In genomic region chr16:28241924-28242323, GRCh38 we compare ENCODE assay signal across 15 cellular contexts. TPM values are rescaled to one million over a fixed set of nuclear protein-coding genes. Genes with fewer than 3 reads are reported as not detected.
A peak's percentile ranks its signal among the peaks of the same experiment; 100 is the strongest.
DNase-seq lines count a peak whose midpoint lies in the region; ATAC-seq and TF ChIP-seq lines count a peak whose summit lies in the region.
"Had no signal": no experiment of that assay in that cellular context is flagged by ENCODE, and none has a peak within 500 bp of the region (broad histone marks: within the 10 kb centered on the region; RNA-seq: fewer than 3 reads in every experiment).

No MANE protein-coding gene starts in this region.

- H3K4me3 ChIP-seq in dorsolateral prefrontal cortex, result no peak overlapping the region
- H3K4me3 ChIP-seq: BLaER1, GM23338, HAP-1 had no signal

- peaks cover 2% of the 10 kb centered on the region for H3K9me3 Mint-ChIP-seq in activated naive CD8-positive, alpha-beta T cell treated with anti-CD3 and anti-CD28 coated beads for 36 hours

- peak in 8 of 10 donors; percentile 22 to 70 (median 60) for DNase-seq in dorsolateral prefrontal cortex
- DNase-seq in middle frontal gyrus (ENCODE audit: extremely low spot score, low spot score), result peak; percentile 50
- peak in 8 of 10 donors; percentile 24 to 91 (median 64) for DNase-seq in posterior cingulate gyrus
- no peak for DNase-seq in activated naive CD8-positive, alpha-beta T cell treated with anti-CD3 and anti-CD28 coated beads for 36 hours
- DNase-seq in SW480 (ENCODE audit: low spot score), result no peak
- DNase-seq: Caco-2; CD4-positive, CD25-positive, alpha-beta regulatory T cell; CD8-positive, alpha-beta T cell; DMS153; DND-41 had no signal

- no peaks in the 10 kb centered on the region for H3K27me3 ChIP-seq in dorsolateral prefrontal cortex
- H3K27me3 ChIP-seq: BLaER1 had no signal

- intact Hi-C loops in dorsolateral prefrontal cortex (cut with DNase I), result no loop called here
- intact Hi-C loops in posterior cingulate gyrus (cut with DNase I), result no loop called here

- no peak overlapping the region for H3K4me3 Mint-ChIP-seq in activated naive CD8-positive, alpha-beta T cell treated with anti-CD3 and anti-CD28 coated beads for 36 hours
- H3K4me3 Mint-ChIP-seq: CD4-positive, CD25-positive, alpha-beta regulatory T cell; CD8-positive, alpha-beta T cell; GM23338 had no signal

- ATAC-seq in GM21723 (IDR thresholded peaks at IDR 0.05; ENCODE audit: unreplicated experiment), result no peak
- ATAC-seq: CD8-positive, alpha-beta T cell; GM23338 had no signal

- peaks cover 2% of the 10 kb centered on the region for H3K4me1 Mint-ChIP-seq in activated naive CD8-positive, alpha-beta T cell treated with anti-CD3 and anti-CD28 coated beads for 36 hours
- H3K4me1 Mint-ChIP-seq: CD4-positive, CD25-positive, alpha-beta regulatory T cell; GM23338 had no signal

- H3K36me3 Mint-ChIP-seq in activated naive CD8-positive, alpha-beta T cell treated with anti-CD3 and anti-CD28 coated beads for 36 hours, result no peaks in the 10 kb centered on the region
- H3K36me3 Mint-ChIP-seq: CD4-positive, CD25-positive, alpha-beta regulatory T cell; CD8-positive, alpha-beta T cell had no signal

- H3K27me3 Mint-ChIP-seq in activated naive CD8-positive, alpha-beta T cell treated with anti-CD3 and anti-CD28 coated beads for 36 hours, result no peaks in the 10 kb centered on the region

- H3K27ac ChIP-seq in dorsolateral prefrontal cortex, result peak overlapping the region in 11 of 59 donors; percentile 17 to 51 (median 31)
- H3K27ac ChIP-seq: BLaER1, C4-2B had no signal

- no peak for TF ChIP-seq CTCF in dorsolateral prefrontal cortex (IDR thresholded peaks at IDR 0.05 in 54 of 56, conservative IDR thresholded peaks at IDR 0.05 in 2 of 56; ENCODE audit: low read depth in 1 of 56, partially characterized antibody in 56 of 56)

- H3K27ac Mint-ChIP-seq in activated naive CD8-positive, alpha-beta T cell treated with anti-CD3 and anti-CD28 coated beads for 36 hours, result no peak overlapping the region
- H3K27ac Mint-ChIP-seq: CD4-positive, CD25-positive, alpha-beta regulatory T cell; CD8-positive, alpha-beta T cell; GM23338 had no signal

RNA-seq across cellular contexts. Expression of gene XPO6, which starts 30.2 kb away (rescaled TPM):
- total RNA-seq in dorsolateral prefrontal cortex, result 100 to 1,000 TPM; 111 to 213 (median 156) TPM
- total RNA-seq in activated naive CD8-positive, alpha-beta T cell treated with anti-CD3 and anti-CD28 coated beads for 36 hours, result 100 to 1,000 TPM; 234 to 241 TPM

RNA-seq across cellular contexts. Expression of gene SBK1, which starts 50.4 kb away (rescaled TPM):
- total RNA-seq in dorsolateral prefrontal cortex, result 10 to 100 TPM in 119 of 120 experiments, 1 to 10 TPM in 1; 7.4 to 32.7 (median 21.4) TPM
- 1 to 10 TPM; 8.5 to 9.7 TPM for total RNA-seq in activated naive CD8-positive, alpha-beta T cell treated with anti-CD3 and anti-CD28 coated beads for 36 hours

Comparison
In these comparisons a context has a peak if more than half of its experiments do, and no peak if none do; other contexts are left out.
1. DNase-seq: peak in dorsolateral prefrontal cortex (8 of 10), middle frontal gyrus (single experiment) and posterior cingulate gyrus (8 of 10); none in activated naive CD8-positive, alpha-beta T cell treated with anti-CD3 and anti-CD28 coated beads for 36 hours (single experiment) and SW480 (single experiment).